Comparison of ENCODE assay signal across 8 cellular contexts in genomic region chr17:16351831-16352230, GRCh38. TPM values are rescaled to one million over a fixed set of nuclear protein-coding genes. Genes with fewer than 3 reads are reported as not detected.
DNase-seq lines count a peak whose midpoint lies in the region; ATAC-seq and TF ChIP-seq lines count a peak whose summit lies in the region.

No MANE protein-coding gene starts in this region.

- TF ChIP-seq POLR2A in right lobe of liver (IDR thresholded peaks at IDR 0.05) (no peak), adrenal gland (IDR thresholded peaks at IDR 0.05) (no peak)

- no peak for ATAC-seq in right lobe of liver
- no peak for ATAC-seq in aorta (ENCODE audit: low FRiP score)
- no peak for ATAC-seq in HG02938 (IDR thresholded peaks at IDR 0.05; ENCODE audit: unreplicated experiment)

- TF ChIP-seq CTCF in left ventricle myocardium inferior (IDR thresholded peaks at IDR 0.05; ENCODE audit: borderline replicate concordance) (no peak), right lobe of liver (IDR thresholded peaks at IDR 0.05) (no peak), adrenal gland (IDR thresholded peaks at IDR 0.05) (peak in 1 of 6 experiments; percentile 13)

- intact Hi-C loops in left ventricle myocardium inferior (cut with micrococcal nuclease) (no loop called here), cardiac septum (cut with DNase I) (no loop called here), right lobe of liver (cut with DNase I) (no loop called here), aorta (cut with DNase I) (loop anchor here (5.0 to 10.0 kb wide), 3 partner anchors 65 to 137 kb away; partner anchors contain the start of genes NCOR1 (in 2 of the 2) and PIGL (in 2 of the 2)), adrenal gland (cut with DNase I) (no loop called here)

- DNase-seq in left ventricle myocardium inferior (no peak), cardiac septum (ENCODE audit: low spot score) (no peak), right lobe of liver (no peak), aorta (no peak), adrenal gland (no peak), DMS153 treated with DMSO at 0.1 percent for 48 hours (lab: John Stamatoyannopoulos, UW; ENCODE audit: unreplicated experiment) (no peak)

- H3K4me1 ChIP-seq in left ventricle myocardium inferior (peaks cover 18% of the 10 kb centered on the region), right lobe of liver (peaks cover 0 to 10% (median 5%) of the 10 kb centered on the region in 4 donors), aorta (ENCODE audit: control insufficient read depth in 1 of 2, insufficient read depth in 2 of 2, low read length in 2 of 2) (peaks cover 0 to 4% of the 10 kb centered on the region in 2 donors), adrenal gland (replicated peaks in 1 of 2) (peaks cover 7 to 13% of the 10 kb centered on the region in 2 donors)

- no peak overlapping the region for H3K27ac ChIP-seq in left ventricle myocardium inferior (replicated peaks)
- H3K27ac ChIP-seq in angular gyrus (ENCODE audit: low read depth, low read length): peak overlapping the region; percentile 74
- peak overlapping the region in 2 of 3 donors; percentile 86 to 90 for H3K27ac ChIP-seq in right lobe of liver
- H3K27ac ChIP-seq in aorta (ENCODE audit: low read depth in 1 of 2, low read length in 2 of 2): no peak overlapping the region
- peak overlapping the region in 1 of 5 donors; percentile 15 for H3K27ac ChIP-seq in adrenal gland

- peaks cover 15% of the 10 kb centered on the region for H3K36me3 ChIP-seq in left ventricle myocardium inferior
- H3K36me3 ChIP-seq in right lobe of liver: peaks cover 0 to 14% (median 0%) of the 10 kb centered on the region in 4 donors
- H3K36me3 ChIP-seq in aorta (ENCODE audit: control insufficient read depth in 1 of 2, insufficient read depth in 2 of 2, low read length in 1 of 2): no peaks in the 10 kb centered on the region
- no peaks in the 10 kb centered on the region for H3K36me3 ChIP-seq in adrenal gland (replicated peaks in 1 of 2)

- H3K9me3 ChIP-seq in left ventricle myocardium inferior (replicated peaks) (no peaks in the 10 kb centered on the region), right lobe of liver (no peaks in the 10 kb centered on the region), aorta (ENCODE audit: control insufficient read depth, low read length) (no peaks in the 10 kb centered on the region), adrenal gland (replicated peaks in 1 of 3) (no peaks in the 10 kb centered on the region)

- WGBS in right lobe of liver (ENCODE audit: insufficient coverage, low coverage, low lambda C conversion rate, missing lambda C conversion rate): 31% methylated on average over 10 of the region's 10 CpGs
- WGBS in aorta, 2 donors: 36 to 40% methylated on average over 10 of the region's 10 CpGs
- WGBS in adrenal gland, 4 donors: 36 to 41% (median 40%) methylated on average over 10 of the region's 10 CpGs

- H3K4me3 ChIP-seq in left ventricle myocardium inferior (peak overlapping the region; percentile 80), right lobe of liver (peak overlapping the region; percentile 66 to 82 (median 78)), aorta (ENCODE audit: low read length in 2 of 2) (peak overlapping the region; percentile 37 to 61), adrenal gland (peak overlapping the region in 1 of 4 donors; percentile 89)

- H3K27me3 ChIP-seq in left ventricle myocardium inferior (ENCODE audit: low read depth): peaks cover 23% of the 10 kb centered on the region
- H3K27me3 ChIP-seq in right lobe of liver: no peaks in the 10 kb centered on the region
- no peaks in the 10 kb centered on the region for H3K27me3 ChIP-seq in aorta (ENCODE audit: control insufficient read depth in 1 of 2, insufficient read depth in 2 of 2, low read length in 1 of 2)
- no peaks in the 10 kb centered on the region for H3K27me3 ChIP-seq in adrenal gland

RNA-seq across cellular contexts. Expression of gene CENPV, which starts 1.4 kb away (rescaled TPM):
- total RNA-seq in left ventricle myocardium inferior (8.4 TPM), cardiac septum (2.9 TPM), right lobe of liver (10 to 100 TPM; 19.8 to 34.5 (median 24.8) TPM), aorta (10 to 100 TPM in 1 of 2 donors, 1 to 10 TPM in 1; 9.5 to 24.8 TPM), adrenal gland (10 to 100 TPM; 19.9 to 31.7 (median 25.8) TPM)
- polyA plus RNA-seq in aorta (10 to 100 TPM; 17.2 to 33.8 TPM), adrenal gland (10 to 100 TPM; 28.1 to 37.9 (median 32.9) TPM)

RNA-seq across cellular contexts. Expression of gene UBB, which starts 29.1 kb away (rescaled TPM):
- total RNA-seq in left ventricle myocardium inferior: 1,605 TPM
- 1,552 TPM for total RNA-seq in cardiac septum
- 1,000 to 10,000 TPM; 1,045 to 2,319 (median 1,420) TPM for total RNA-seq in right lobe of liver
- total RNA-seq in aorta: 100 to 1,000 TPM; 809 to 914 TPM
- polyA plus RNA-seq in aorta: 1,000 to 10,000 TPM in 1 of 2 donors, 100 to 1,000 TPM in 1; 929 to 1,130 TPM
- 1,000 to 10,000 TPM; 1,297 to 2,928 (median 2,139) TPM for total RNA-seq in adrenal gland
- 1,000 to 10,000 TPM in 2 of 3 donors, 100 to 1,000 TPM in 1; 588 to 2,867 (median 1,416) TPM for polyA plus RNA-seq in adrenal gland

Comparison
In these comparisons a context has a peak if more than half of its experiments do, and no peak if none do; other contexts are left out.
1. H3K27ac ChIP-seq: peak in angular gyrus (single experiment) and right lobe of liver (2 of 3); none in left ventricle myocardium inferior (single experiment) and aorta (0 of 2).
2. intact Hi-C loops: an anchor here in aorta (5.0 to 10.0 kb wide); none called in left ventricle myocardium inferior, cardiac septum, right lobe of liver and adrenal gland.